ENCODE assay signal across 1 cellular context in genomic region chr19:12694641-12695040, GRCh38.
TF ChIP-seq lines count a peak whose summit lies in the region.

No MANE protein-coding gene starts in this region.

TF ChIP-seq in HCT116, 20 proteins besides CTCF, POLR2A, EP300 and RAD21:
- TF ChIP-seq SP1 (IDR thresholded peaks at IDR 0.05; ENCODE audit: low read depth) = no peak
- TF ChIP-seq ZBTB33 (IDR thresholded peaks at IDR 0.05; ENCODE audit: extremely low read depth, insufficient replicate concordance, low read length) = no peak
